In genomic region chr16:30874821-30875717, GRCh38 we compare ENCODE assay signal across 8 cellular contexts. TPM values are rescaled to one million over a fixed set of nuclear protein-coding genes. Genes with fewer than 3 reads are reported as not detected.
A peak's percentile ranks its signal among the peaks of the same experiment; 100 is the strongest.
DNase-seq lines count a peak whose midpoint lies in the region; ATAC-seq and TF ChIP-seq lines count a peak whose summit lies in the region.

No MANE protein-coding gene starts in this region.

- H3K4me3 ChIP-seq in BE2C (ENCODE audit: low read depth, low read length) = peak overlapping the region; percentile 95

- H3K4me1 Mint-ChIP-seq in activated CD4-positive, alpha-beta T cell treated with anti-CD3 and anti-CD28 coated beads, Interleukin-2, amount 10 ng/mL, durations not matched to agents 7 days and 5 days = peaks cover 30% of the 10 kb centered on the region

- peak; percentile 52 for ATAC-seq in HG03378 (IDR thresholded peaks at IDR 0.05; ENCODE audit: unreplicated experiment)
- peak; percentile 98 for ATAC-seq in left lobe of liver

- H3K27ac Mint-ChIP-seq in activated CD4-positive, alpha-beta T cell treated with anti-CD3 and anti-CD28 coated beads, Interleukin-2, amount 10 ng/mL, durations not matched to agents 7 days and 5 days = peak overlapping the region; percentile 98

- peaks cover 32% of the 10 kb centered on the region for H3K36me3 Mint-ChIP-seq in activated CD4-positive, alpha-beta T cell treated with anti-CD3 and anti-CD28 coated beads, Interleukin-2, amount 10 ng/mL, durations not matched to agents 7 days and 5 days (ENCODE audit: low read depth)

- H3K4me3 Mint-ChIP-seq in activated CD4-positive, alpha-beta T cell treated with anti-CD3 and anti-CD28 coated beads, Interleukin-2, amount 10 ng/mL, durations not matched to agents 7 days and 5 days = peak overlapping the region; percentile 94

- no peaks in the 10 kb centered on the region for H3K27me3 Mint-ChIP-seq in activated CD4-positive, alpha-beta T cell treated with anti-CD3 and anti-CD28 coated beads, Interleukin-2, amount 10 ng/mL, durations not matched to agents 7 days and 5 days

- POLR2A ChIA-PET in activated CD4-positive, alpha-beta T cell treated with anti-CD3 and anti-CD28 coated beads, Interleukin-2, amount 10 ng/mL, durations not matched to agents 7 days and 5 days (lab: Charles Lee) = interaction anchor here (1.0 to 1.9 kb wide), 2 partner anchors 27 to 30 kb away, joined by 6 to 11 read pairs; no protein-coding TSS in a partner anchor

- CTCF ChIA-PET in activated CD4-positive, alpha-beta T cell treated with anti-CD3 and anti-CD28 coated beads, Interleukin-2, amount 10 ng/mL, durations not matched to agents 7 days and 5 days (lab: Charles Lee) = interaction anchor here (0.9 to 5.1 kb wide), 5 partner anchors 27 to 67 kb away, joined by 3 to 23 read pairs (median 4); no protein-coding TSS in a partner anchor

- no peaks in the 10 kb centered on the region for H3K4me1 ChIP-seq in BE2C

- H3K9me3 Mint-ChIP-seq in activated CD4-positive, alpha-beta T cell treated with anti-CD3 and anti-CD28 coated beads, Interleukin-2, amount 10 ng/mL, durations not matched to agents 7 days and 5 days = no peaks in the 10 kb centered on the region

- TF ChIP-seq POLR2A in GM19099 (IDR thresholded peaks at IDR 0.05; ENCODE audit: extremely low read depth, insufficient read length, low read depth) = peak; percentile 98

- no peak for TF ChIP-seq CTCF in BE2C (IDR thresholded peaks at IDR 0.05; ENCODE audit: low read depth, low read length)

- no peaks in the 10 kb centered on the region for H3K27me3 ChIP-seq in BE2C

- DNase-seq in BE2C = peak; percentile 95
- DNase-seq in NCI-H510A treated with DMSO at 0.1 percent for 48 hours (lab: John Stamatoyannopoulos, UW) = peak; percentile 93
- peak; percentile 87 for DNase-seq in activated CD4-positive, alpha-beta T cell treated with anti-CD3 and anti-CD28 coated beads, Interleukin-2, amount 10 ng/mL, durations not matched to agents 7 days and 5 days
- DNase-seq in cortex of kidney (lab: John Stamatoyannopoulos, UW) = peak; percentile 32
- DNase-seq in left lobe of liver (ENCODE audit: low spot score) = peak; percentile 91
- DNase-seq in stimulated activated CD4-positive, alpha-beta T cell treated with anti-CD3 and anti-CD28 coated beads, Interleukin-2, amount 100 ng/mL, for 24 hours = peak; percentile 90 to 91

- H3K9me3 ChIP-seq in BE2C = no peaks in the 10 kb centered on the region

- no peaks in the 10 kb centered on the region for H3K36me3 ChIP-seq in BE2C

RNA-seq across cellular contexts. Expression of gene BCL7C, which starts 18.8 kb away (rescaled TPM):
- 26.3 TPM for polyA plus RNA-seq in BE2C (2012; ENCODE audit: insufficient read depth, insufficient read length, low read depth)
- total RNA-seq in activated CD4-positive, alpha-beta T cell treated with anti-CD3 and anti-CD28 coated beads, Interleukin-2, amount 10 ng/mL, durations not matched to agents 7 days and 5 days = 10 to 100 TPM; 21.8 to 22.1 TPM
- total RNA-seq in left lobe of liver = 6.2 TPM

RNA-seq across cellular contexts. Expression of gene CTF1, which starts 21.3 kb away (rescaled TPM):
- 0.36 TPM for polyA plus RNA-seq in BE2C (2012; ENCODE audit: insufficient read depth, insufficient read length, low read depth)
- under 1 TPM; 0.22 to 0.31 TPM for total RNA-seq in activated CD4-positive, alpha-beta T cell treated with anti-CD3 and anti-CD28 coated beads, Interleukin-2, amount 10 ng/mL, durations not matched to agents 7 days and 5 days
- total RNA-seq in left lobe of liver = 0.58 TPM

RNA-seq across cellular contexts. Expression of gene FBXL19, which starts 48.3 kb away (rescaled TPM):
- polyA plus RNA-seq in BE2C (2012; ENCODE audit: insufficient read depth, insufficient read length, low read depth) = 33.4 TPM
- total RNA-seq in activated CD4-positive, alpha-beta T cell treated with anti-CD3 and anti-CD28 coated beads, Interleukin-2, amount 10 ng/mL, durations not matched to agents 7 days and 5 days = 10 to 100 TPM; 21.7 to 22.4 TPM
- 3.6 TPM for total RNA-seq in left lobe of liver

Comparison
In these comparisons a context has a peak if more than half of its experiments do, and no peak if none do; other contexts are left out.
1. Peak in every context shown above with its lines: DNase-seq, ATAC-seq and H3K4me3 ChIP-seq.
2. DNase-seq: peak in every context shown above with its lines; median percentile 95 in BE2C; 93 in NCI-H510A treated with DMSO at 0.1 percent for 48 hours; 91 in left lobe of liver; 90 in stimulated activated CD4-positive, alpha-beta T cell treated with anti-CD3 and anti-CD28 coated beads, Interleukin-2, amount 100 ng/mL, for 24 hours; 87 in activated CD4-positive, alpha-beta T cell treated with anti-CD3 and anti-CD28 coated beads, Interleukin-2, amount 10 ng/mL, durations not matched to agents 7 days and 5 days; 32 in cortex of kidney.